ENCODE assay signal across 17 cellular contexts in genomic region chr18:46829947-46830346, GRCh38.
"Had no signal": no experiment of that assay in that cellular context is flagged by ENCODE, and none has a peak within 500 bp of the region (broad histone marks: within the 10 kb centered on the region; RNA-seq: fewer than 3 reads in every experiment).

No MANE protein-coding gene starts in this region.

- ATAC-seq: esophagus mucosa; gastrocnemius medialis; left lobe of liver; lower lobe of right lung; sciatic nerve; stimulated activated memory B cell treated with anti-CD40 and anti-IgM and Interleukin-4, amounts not matched to agents 10 μg/mL and 1 μg/mL and 100 μg/mL, for 72 hours had no signal

- H3K9me3 ChIP-seq: gastrocnemius medialis, lower lobe of right lung, spleen, tibial artery, upper lobe of left lung, uterus had no signal

- H3K4me1 ChIP-seq: lower lobe of right lung, spleen, tibial artery, upper lobe of left lung, uterus had no signal

- H3K4me3 ChIP-seq: coronary artery, gastrocnemius medialis, lower lobe of right lung, spleen, tibial artery, upper lobe of left lung, uterus had no signal

- H3K27me3 ChIP-seq: gastrocnemius medialis, spleen, tibial artery, upper lobe of left lung, uterus had no signal

- H3K27ac ChIP-seq: coronary artery, gastrocnemius medialis, lower lobe of right lung, spleen, tibial artery, upper lobe of left lung, uterus had no signal

- DNase-seq: effector CD4-positive, alpha-beta T cell; gastrocnemius medialis; islet precursor cell; lower lobe of right lung; midbrain; spleen; stimulated activated CD4-positive, alpha-beta T cell treated with anti-CD3 and anti-CD28 coated beads, Interleukin-15, amount 100 ng/mL, for 24 hours; stimulated activated CD4-positive, alpha-beta T cell treated with anti-CD3 and anti-CD28 coated beads, Interleukin-1b, Interleukin-23, amount 100 ng/mL, for 48 hours; stimulated activated CD4-positive, alpha-beta T cell treated with anti-CD3 and anti-CD28 coated beads, Interleukin-4, amount 100 ng/mL, for 24 hours; tibial artery; upper lobe of left lung; uterus had no signal

- H3K36me3 ChIP-seq: uterus had no signal
